In the genomic region with DNA sequence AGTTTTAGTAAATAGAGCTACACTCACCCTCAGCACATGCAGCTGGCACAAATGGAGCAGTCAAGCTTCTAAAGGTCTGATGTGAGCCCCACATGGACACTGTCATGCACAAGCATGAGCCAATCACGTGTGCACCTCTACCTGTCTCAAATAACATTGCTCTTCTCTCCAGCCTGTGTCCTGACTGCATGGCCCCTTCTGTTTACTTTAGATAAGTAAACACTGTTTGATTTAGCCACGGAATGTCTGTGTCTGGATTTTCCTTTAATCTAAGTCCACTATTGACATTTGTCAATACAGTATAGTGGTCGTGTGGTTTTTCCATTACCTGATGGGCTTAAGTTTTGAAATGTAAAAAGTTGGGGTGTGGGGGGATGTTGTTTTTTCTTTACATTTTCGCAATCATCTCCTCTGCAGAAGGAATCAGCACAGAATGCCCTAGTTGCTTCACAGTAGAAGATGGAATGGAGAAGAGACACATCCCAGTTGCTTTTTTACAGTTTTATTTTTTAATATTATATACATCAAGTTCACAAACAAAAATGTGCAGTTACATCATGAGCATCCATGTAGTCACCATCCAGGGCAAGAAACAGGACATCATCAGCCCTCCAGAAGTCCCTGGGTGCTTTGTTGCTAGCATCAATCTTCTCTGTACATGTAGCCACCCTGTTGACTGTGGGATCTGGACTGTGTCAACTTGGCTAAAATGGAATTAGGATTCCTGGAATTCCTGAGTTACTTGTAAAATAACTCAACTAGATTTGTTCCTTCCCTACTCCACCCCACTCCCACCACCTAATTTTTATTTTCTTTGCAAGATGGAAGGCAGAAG, we compare ENCODE assay signal across 16 cellular contexts.
DNase-seq lines count a peak whose midpoint lies in the region; FAIRE-seq and TF ChIP-seq lines count a peak whose summit lies in the region.
"Had no signal": no experiment of that assay in that cellular context is flagged by ENCODE, and none has a peak within 500 bp of the region (broad histone marks: within the 10 kb centered on the region; RNA-seq: fewer than 3 reads in every experiment).

No MANE protein-coding gene starts in this region.

- no peak overlapping the region for H3K4ac ChIP-seq in trophoblast cell (ENCODE audit: low read depth, low read length)

- H3K27ac ChIP-seq in trophoblast cell (ENCODE audit: low read depth, low read length) (peak overlapping the region; percentile 58), left ventricle myocardium inferior (replicated peaks) (no peak overlapping the region)
- H3K27ac ChIP-seq: 22Rv1, esophagus squamous epithelium, SK-N-MC, tibial artery had no signal

- H2AFZ ChIP-seq in trophoblast cell (ENCODE audit: insufficient read depth, low read length, poor library complexity): no peak overlapping the region

- H3K4me3 ChIP-seq in trophoblast cell (ENCODE audit: low read depth, low read length) (no peak overlapping the region), left ventricle myocardium inferior (no peak overlapping the region)
- H3K4me3 ChIP-seq: esophagus squamous epithelium, SK-N-MC, tibial artery had no signal

- DNase-seq in DMS153 (lab: John Stamatoyannopoulos, UW) (peak; percentile 33), DMS153 treated with DMSO at 0.1 percent for 48 hours (lab: John Stamatoyannopoulos, UW; ENCODE audit: unreplicated experiment) (no peak), NCI-H146 treated with DMSO at 0.1 percent for 48 hours (lab: John Stamatoyannopoulos, UW; ENCODE audit: unreplicated experiment) (peak; percentile 2), SW480 (ENCODE audit: low spot score) (peak; percentile 83), trophoblast cell (no peak), frontal cortex (ENCODE audit: low spot score in 2 of 2) (no peak), left ventricle myocardium inferior (no peak)
- DNase-seq in activated T-cell treated with anti-CD3 and anti-CD28 coated beads, Interleukin-2, amount 50 U/mL, for 48 hours: no peak
- DNase-seq: activated gamma-delta T cell treated with Interleukin-2 at 50 U/mL for 16 hours, esophagus squamous epithelium, left ventricle myocardium superior, natural killer cell, NCI-H1092 treated with DMSO at 0.1 percent for 48 hours, tibial artery had no signal

- H3K14ac ChIP-seq in trophoblast cell (ENCODE audit: low read length): no peak overlapping the region

- no peak overlapping the region for H2AK5ac ChIP-seq in trophoblast cell (ENCODE audit: low read length)

- H4K91ac ChIP-seq in trophoblast cell (ENCODE audit: low read depth, low read length): no peak overlapping the region

- no peak for FAIRE-seq in frontal cortex (lab: Jason Lieb, UNC)

- H3K79me2 ChIP-seq in trophoblast cell (ENCODE audit: control insufficient read depth, insufficient read depth, low read length, poor library complexity): no peaks in the 10 kb centered on the region

- no peak overlapping the region for H4K12ac ChIP-seq in trophoblast cell (ENCODE audit: low read depth, low read length)

- H3K23ac ChIP-seq in trophoblast cell (ENCODE audit: low read length): no peak overlapping the region

- H3K79me1 ChIP-seq in trophoblast cell (ENCODE audit: low read length): peaks cover 3% of the 10 kb centered on the region

- TF ChIP-seq CTCF in left ventricle myocardium inferior (IDR thresholded peaks at IDR 0.05; ENCODE audit: borderline replicate concordance): no peak

- H3K36me3 ChIP-seq in trophoblast cell (ENCODE audit: control insufficient read depth in 1 of 2, insufficient read depth in 2 of 2, low read length in 2 of 2) (no peaks in the 10 kb centered on the region), left ventricle myocardium inferior (no peaks in the 10 kb centered on the region)
- H3K36me3 ChIP-seq: esophagus squamous epithelium, tibial artery had no signal

- H2BK12ac ChIP-seq in trophoblast cell (ENCODE audit: low read length): no peak overlapping the region

- H3K27me3 ChIP-seq in trophoblast cell (ENCODE audit: insufficient read depth, low read length) (no peaks in the 10 kb centered on the region), left ventricle myocardium inferior (ENCODE audit: low read depth) (no peaks in the 10 kb centered on the region)
- H3K27me3 ChIP-seq: tibial artery had no signal

- no peak overlapping the region for H4K8ac ChIP-seq in trophoblast cell (ENCODE audit: low read depth, low read length)

- intact Hi-C loops in left ventricle myocardium inferior (cut with micrococcal nuclease): no loop called here

- H3K4me2 ChIP-seq in trophoblast cell (ENCODE audit: low read length): peak overlapping the region; percentile 13

- H3K9me3 ChIP-seq in trophoblast cell (ENCODE audit: insufficient read depth, low read depth, low read length): no peaks in the 10 kb centered on the region
- H3K9me3 ChIP-seq in left ventricle myocardium inferior (replicated peaks): peaks cover 9% of the 10 kb centered on the region

- peaks cover 4 to 8% of the 10 kb centered on the region in 2 experiments for H3K4me1 ChIP-seq in trophoblast cell (ENCODE audit: control insufficient read depth in 1 of 2, insufficient read depth in 2 of 2, low read length in 2 of 2)
- no peaks in the 10 kb centered on the region for H3K4me1 ChIP-seq in left ventricle myocardium inferior
- H3K4me1 ChIP-seq: esophagus squamous epithelium had no signal

- H3K9ac ChIP-seq in trophoblast cell (ENCODE audit: low read length): no peak overlapping the region

- H3K18ac ChIP-seq in trophoblast cell (ENCODE audit: low read length): no peak overlapping the region

- WGBS in trophoblast cell (ENCODE audit: extremely low coverage, insufficient coverage, insufficient read length): no CpG with 5 or more reads among the region's 4 CpGs

- no peak overlapping the region for H2BK120ac ChIP-seq in trophoblast cell (ENCODE audit: insufficient read depth, low read length, poor library complexity)

- H2BK5ac ChIP-seq in trophoblast cell (ENCODE audit: low read depth, low read length, poor library complexity): no peak overlapping the region

Comparison
In these comparisons a context has a peak if more than half of its experiments do, and no peak if none do; other contexts are left out.
1. DNase-seq: peak in DMS153 (single experiment), NCI-H146 treated with DMSO at 0.1 percent for 48 hours (single experiment) and SW480 (single experiment); none in DMS153 treated with DMSO at 0.1 percent for 48 hours (single experiment), trophoblast cell (0 of 2), frontal cortex (0 of 2), activated T-cell treated with anti-CD3 and anti-CD28 coated beads, Interleukin-2, amount 50 U/mL, for 48 hours (0 of 2) and left ventricle myocardium inferior (single experiment).